ENCODE assay signal across 2 cellular contexts in the genomic region with DNA sequence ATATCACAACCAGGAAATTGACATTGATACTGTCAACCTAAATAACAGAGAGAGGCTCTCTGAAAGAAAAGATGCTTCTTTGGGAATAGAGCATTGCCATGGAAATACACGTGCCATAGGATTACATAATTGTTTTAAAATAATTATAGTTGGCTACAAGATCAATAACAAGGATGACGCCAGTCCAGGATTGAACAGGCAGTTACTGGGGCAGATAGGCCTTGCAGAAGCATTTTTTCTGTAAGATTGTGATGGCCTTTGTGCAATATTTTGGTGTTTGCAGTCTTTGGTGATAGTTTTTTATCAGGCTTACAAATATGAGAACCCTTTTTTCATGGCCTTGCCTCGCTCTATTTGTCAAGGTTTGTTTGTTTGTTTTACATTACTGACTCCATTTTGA.
TF ChIP-seq lines count a peak whose summit lies in the region.

No MANE protein-coding gene starts in this region.

TF ChIP-seq in GM23338, 12 proteins besides CTCF, POLR2A, EP300 and RAD21 (continues in another document):
- no peak for TF ChIP-seq JUNB (IDR thresholded peaks at IDR 0.05; ENCODE audit: unreplicated experiment)
- no peak for TF ChIP-seq CREB1 (CRISPR knock-in tag; IDR thresholded peaks at IDR 0.05; ENCODE audit: low read depth)
- no peak for TF ChIP-seq REST (IDR thresholded peaks at IDR 0.05; ENCODE audit: unreplicated experiment)
- TF ChIP-seq, protein P1, sequence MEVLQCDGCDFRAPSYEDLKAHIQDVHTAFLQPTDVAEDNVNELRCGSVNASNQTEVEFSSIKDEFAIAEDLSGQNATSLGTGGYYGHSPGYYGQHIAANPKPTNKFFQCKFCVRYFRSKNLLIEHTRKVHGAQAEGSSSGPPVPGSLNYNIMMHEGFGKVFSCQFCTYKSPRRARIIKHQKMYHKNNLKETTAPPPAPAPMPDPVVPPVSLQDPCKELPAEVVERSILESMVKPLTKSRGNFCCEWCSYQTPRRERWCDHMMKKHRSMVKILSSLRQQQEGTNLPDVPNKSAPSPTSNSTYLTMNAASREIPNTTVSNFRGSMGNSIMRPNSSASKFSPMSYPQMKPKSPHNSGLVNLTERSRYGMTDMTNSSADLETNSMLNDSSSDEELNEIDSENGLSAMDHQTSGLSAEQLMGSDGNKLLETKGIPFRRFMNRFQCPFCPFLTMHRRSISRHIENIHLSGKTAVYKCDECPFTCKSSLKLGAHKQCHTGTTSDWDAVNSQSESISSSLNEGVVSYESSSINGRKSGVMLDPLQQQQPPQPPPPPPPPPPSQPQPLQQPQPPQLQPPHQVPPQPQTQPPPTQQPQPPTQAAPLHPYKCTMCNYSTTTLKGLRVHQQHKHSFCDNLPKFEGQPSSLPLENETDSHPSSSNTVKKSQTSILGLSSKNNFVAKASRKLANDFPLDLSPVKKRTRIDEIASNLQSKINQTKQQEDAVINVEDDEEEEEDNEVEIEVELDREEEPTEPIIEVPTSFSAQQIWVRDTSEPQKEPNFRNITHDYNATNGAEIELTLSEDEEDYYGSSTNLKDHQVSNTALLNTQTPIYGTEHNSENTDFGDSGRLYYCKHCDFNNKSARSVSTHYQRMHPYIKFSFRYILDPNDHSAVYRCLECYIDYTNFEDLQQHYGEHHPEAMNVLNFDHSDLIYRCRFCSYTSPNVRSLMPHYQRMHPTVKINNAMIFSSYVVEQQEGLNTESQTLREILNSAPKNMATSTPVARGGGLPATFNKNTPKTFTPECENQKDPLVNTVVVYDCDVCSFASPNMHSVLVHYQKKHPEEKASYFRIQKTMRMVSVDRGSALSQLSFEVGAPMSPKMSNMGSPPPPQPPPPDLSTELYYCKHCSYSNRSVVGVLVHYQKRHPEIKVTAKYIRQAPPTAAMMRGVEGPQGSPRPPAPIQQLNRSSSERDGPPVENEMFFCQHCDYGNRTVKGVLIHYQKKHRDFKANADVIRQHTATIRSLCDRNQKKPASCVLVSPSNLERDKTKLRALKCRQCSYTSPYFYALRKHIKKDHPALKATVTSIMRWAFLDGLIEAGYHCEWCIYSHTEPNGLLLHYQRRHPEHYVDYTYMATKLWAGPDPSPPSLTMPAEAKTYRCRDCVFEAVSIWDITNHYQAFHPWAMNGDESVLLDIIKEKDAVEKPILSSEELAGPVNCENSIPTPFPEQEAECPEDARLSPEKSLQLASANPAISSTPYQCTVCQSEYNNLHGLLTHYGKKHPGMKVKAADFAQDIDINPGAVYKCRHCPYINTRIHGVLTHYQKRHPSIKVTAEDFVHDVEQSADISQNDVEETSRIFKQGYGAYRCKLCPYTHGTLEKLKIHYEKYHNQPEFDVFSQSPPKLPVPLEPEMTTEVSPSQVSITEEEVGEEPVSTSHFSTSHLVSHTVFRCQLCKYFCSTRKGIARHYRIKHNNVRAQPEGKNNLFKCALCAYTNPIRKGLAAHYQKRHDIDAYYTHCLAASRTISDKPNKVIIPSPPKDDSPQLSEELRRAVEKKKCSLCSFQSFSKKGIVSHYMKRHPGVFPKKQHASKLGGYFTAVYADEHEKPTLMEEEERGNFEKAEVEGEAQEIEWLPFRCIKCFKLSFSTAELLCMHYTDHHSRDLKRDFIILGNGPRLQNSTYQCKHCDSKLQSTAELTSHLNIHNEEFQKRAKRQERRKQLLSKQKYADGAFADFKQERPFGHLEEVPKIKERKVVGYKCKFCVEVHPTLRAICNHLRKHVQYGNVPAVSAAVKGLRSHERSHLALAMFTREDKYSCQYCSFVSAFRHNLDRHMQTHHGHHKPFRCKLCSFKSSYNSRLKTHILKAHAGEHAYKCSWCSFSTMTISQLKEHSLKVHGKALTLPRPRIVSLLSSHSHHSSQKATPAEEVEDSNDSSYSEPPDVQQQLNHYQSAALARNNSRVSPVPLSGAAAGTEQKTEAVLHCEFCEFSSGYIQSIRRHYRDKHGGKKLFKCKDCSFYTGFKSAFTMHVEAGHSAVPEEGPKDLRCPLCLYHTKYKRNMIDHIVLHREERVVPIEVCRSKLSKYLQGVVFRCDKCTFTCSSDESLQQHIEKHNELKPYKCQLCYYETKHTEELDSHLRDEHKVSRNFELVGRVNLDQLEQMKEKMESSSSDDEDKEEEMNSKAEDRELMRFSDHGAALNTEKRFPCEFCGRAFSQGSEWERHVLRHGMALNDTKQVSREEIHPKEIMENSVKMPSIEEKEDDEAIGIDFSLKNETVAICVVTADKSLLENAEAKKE (CRISPR knock-in tag; IDR thresholded peaks at IDR 0.05) = no peak
- TF ChIP-seq EZH2phosphoT487 (IDR thresholded peaks at IDR 0.05; ENCODE audit: unreplicated experiment) = no peak
- TF ChIP-seq ZNF331 (CRISPR knock-in tag; IDR thresholded peaks at IDR 0.05; ENCODE audit: low read depth) = no peak
- TF ChIP-seq NANOG (IDR thresholded peaks at IDR 0.05; ENCODE audit: borderline replicate concordance) = no peak
- TF ChIP-seq ZNF114 (CRISPR knock-in tag; IDR thresholded peaks at IDR 0.05) = no peak
- no peak for TF ChIP-seq STAT1 (IDR thresholded peaks at IDR 0.05; ENCODE audit: unreplicated experiment)
- TF ChIP-seq ETS1 (IDR thresholded peaks at IDR 0.05) = no peak

TF ChIP-seq in HepG2, 621 proteins besides CTCF, POLR2A, EP300 and RAD21:
- TF ChIP-seq BHLHE40 (IDR thresholded peaks at IDR 0.05; ENCODE audit: low read length) (peak; percentile 45; the same call in 1 of the 2 replicates), ARID5B (CRISPR knock-in tag; IDR thresholded peaks at IDR 0.05) (peak; percentile 29; the same call in 1 of the 2 replicates), SOX6 (IDR thresholded peaks at IDR 0.05) (no peak), SOX6 (CRISPR knock-in tag; IDR thresholded peaks at IDR 0.05) (peak; percentile 50; the same call in 1 of the 2 replicates), SRSF9 (IDR thresholded peaks at IDR 0.05; ENCODE audit: borderline replicate concordance, insufficient read depth, low read depth, low read length, poor library complexity, severe bottlenecking) (no peak), GATAD2A (CRISPR knock-in tag; IDR thresholded peaks at IDR 0.05) (peak; percentile 56), CEBPG (CRISPR knock-in tag; IDR thresholded peaks at IDR 0.05) (peak; percentile 21; the same call in 1 of the 2 replicates), SOX5 (CRISPR knock-in tag; IDR thresholded peaks at IDR 0.05; ENCODE audit: borderline replicate concordance) (peak; percentile 20; the same call in 1 of the 2 replicates), SALL1 (CRISPR knock-in tag; IDR thresholded peaks at IDR 0.05) (peak; percentile 18; the same call in 1 of the 2 replicates), KLF16 (CRISPR knock-in tag; IDR thresholded peaks at IDR 0.05) (0 out of 4 replicates have a peak, but pooled peaks of 1 of the 2 experiments have one; percentile 23), ZNF496 (CRISPR knock-in tag; IDR thresholded peaks at IDR 0.05; ENCODE audit: insufficient replicate concordance) (no peak), ELF3 (CRISPR knock-in tag; IDR thresholded peaks at IDR 0.05) (0 out of 2 replicates have a peak, but pooled peaks have one; percentile 7), TGIF2 (CRISPR knock-in tag; IDR thresholded peaks at IDR 0.05) (no peak), ARNTL (CRISPR knock-in tag; IDR thresholded peaks at IDR 0.05) (no peak), RXRB (CRISPR knock-in tag; IDR thresholded peaks at IDR 0.05; ENCODE audit: borderline replicate concordance) (0 out of 2 replicates have a peak, but pooled peaks have one; percentile 15), HNF4A (CRISPR knock-in tag; IDR thresholded peaks at IDR 0.05) (0 out of 2 replicates have a peak, but pooled peaks have one; percentile 18), ONECUT2 (CRISPR knock-in tag; IDR thresholded peaks at IDR 0.05) (peak; percentile 52; the same call in 1 of the 2 replicates), FOXP1 (IDR thresholded peaks at IDR 0.05) (no peak), FOXP1 (CRISPR knock-in tag; IDR thresholded peaks at IDR 0.05) (0 out of 2 replicates have a peak, but pooled peaks have one; percentile 7), ERF (CRISPR knock-in tag; IDR thresholded peaks at IDR 0.05) (no peak)
- TF ChIP-seq, protein P2, sequence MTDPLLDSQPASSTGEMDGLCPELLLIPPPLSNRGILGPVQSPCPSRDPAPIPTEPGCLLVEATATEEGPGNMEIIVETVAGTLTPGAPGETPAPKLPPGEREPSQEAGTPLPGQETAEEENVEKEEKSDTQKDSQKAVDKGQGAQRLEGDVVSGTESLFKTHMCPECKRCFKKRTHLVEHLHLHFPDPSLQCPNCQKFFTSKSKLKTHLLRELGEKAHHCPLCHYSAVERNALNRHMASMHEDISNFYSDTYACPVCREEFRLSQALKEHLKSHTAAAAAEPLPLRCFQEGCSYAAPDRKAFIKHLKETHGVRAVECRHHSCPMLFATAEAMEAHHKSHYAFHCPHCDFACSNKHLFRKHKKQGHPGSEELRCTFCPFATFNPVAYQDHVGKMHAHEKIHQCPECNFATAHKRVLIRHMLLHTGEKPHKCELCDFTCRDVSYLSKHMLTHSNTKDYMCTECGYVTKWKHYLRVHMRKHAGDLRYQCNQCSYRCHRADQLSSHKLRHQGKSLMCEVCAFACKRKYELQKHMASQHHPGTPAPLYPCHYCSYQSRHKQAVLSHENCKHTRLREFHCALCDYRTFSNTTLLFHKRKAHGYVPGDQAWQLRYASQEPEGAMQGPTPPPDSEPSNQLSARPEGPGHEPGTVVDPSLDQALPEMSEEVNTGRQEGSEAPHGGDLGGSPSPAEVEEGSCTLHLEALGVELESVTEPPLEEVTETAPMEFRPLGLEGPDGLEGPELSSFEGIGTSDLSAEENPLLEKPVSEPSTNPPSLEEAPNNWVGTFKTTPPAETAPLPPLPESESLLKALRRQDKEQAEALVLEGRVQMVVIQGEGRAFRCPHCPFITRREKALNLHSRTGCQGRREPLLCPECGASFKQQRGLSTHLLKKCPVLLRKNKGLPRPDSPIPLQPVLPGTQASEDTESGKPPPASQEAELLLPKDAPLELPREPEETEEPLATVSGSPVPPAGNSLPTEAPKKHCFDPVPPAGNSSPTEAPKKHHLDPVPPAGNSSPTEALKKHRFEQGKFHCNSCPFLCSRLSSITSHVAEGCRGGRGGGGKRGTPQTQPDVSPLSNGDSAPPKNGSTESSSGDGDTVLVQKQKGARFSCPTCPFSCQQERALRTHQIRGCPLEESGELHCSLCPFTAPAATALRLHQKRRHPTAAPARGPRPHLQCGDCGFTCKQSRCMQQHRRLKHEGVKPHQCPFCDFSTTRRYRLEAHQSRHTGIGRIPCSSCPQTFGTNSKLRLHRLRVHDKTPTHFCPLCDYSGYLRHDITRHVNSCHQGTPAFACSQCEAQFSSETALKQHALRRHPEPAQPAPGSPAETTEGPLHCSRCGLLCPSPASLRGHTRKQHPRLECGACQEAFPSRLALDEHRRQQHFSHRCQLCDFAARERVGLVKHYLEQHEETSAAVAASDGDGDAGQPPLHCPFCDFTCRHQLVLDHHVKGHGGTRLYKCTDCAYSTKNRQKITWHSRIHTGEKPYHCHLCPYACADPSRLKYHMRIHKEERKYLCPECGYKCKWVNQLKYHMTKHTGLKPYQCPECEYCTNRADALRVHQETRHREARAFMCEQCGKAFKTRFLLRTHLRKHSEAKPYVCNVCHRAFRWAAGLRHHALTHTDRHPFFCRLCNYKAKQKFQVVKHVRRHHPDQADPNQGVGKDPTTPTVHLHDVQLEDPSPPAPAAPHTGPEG (CRISPR knock-in tag; IDR thresholded peaks at IDR 0.05) = no peak
- TF ChIP-seq, protein P3, sequence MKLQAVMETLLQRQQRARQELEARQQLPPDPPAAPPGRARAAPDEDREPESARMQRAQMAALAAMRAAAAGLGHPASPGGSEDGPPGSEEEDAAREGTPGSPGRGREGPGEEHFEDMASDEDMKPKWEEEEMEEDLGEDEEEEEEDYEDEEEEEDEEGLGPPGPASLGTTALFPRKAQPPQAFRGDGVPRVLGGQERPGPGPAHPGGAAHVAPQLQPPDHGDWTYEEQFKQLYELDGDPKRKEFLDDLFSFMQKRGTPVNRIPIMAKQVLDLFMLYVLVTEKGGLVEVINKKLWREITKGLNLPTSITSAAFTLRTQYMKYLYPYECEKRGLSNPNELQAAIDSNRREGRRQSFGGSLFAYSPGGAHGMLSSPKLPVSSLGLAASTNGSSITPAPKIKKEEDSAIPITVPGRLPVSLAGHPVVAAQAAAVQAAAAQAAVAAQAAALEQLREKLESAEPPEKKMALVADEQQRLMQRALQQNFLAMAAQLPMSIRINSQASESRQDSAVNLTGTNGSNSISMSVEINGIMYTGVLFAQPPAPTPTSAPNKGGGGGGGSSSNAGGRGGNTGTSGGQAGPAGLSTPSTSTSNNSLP (IDR thresholded peaks at IDR 0.05; ENCODE audit: low read depth, low read length) = 0 out of 2 replicates have a peak, but pooled peaks have one; percentile 16
TF ChIP-seq in HepG2: peak in this region for 14.
